In genomic region chr6:1576166-1576565, GRCh38 we compare ENCODE assay signal across 1 cellular context.
TF ChIP-seq lines count a peak whose summit lies in the region.

No MANE protein-coding gene starts in this region.

TF ChIP-seq in IMR-90, 13 proteins besides CTCF, POLR2A, EP300 and RAD21 (continued from another document):
- no peak for TF ChIP-seq USF2 (IDR thresholded peaks at IDR 0.05; ENCODE audit: low read depth, low read length)
